ENCODE assay signal across 12 cellular contexts in the genomic region with DNA sequence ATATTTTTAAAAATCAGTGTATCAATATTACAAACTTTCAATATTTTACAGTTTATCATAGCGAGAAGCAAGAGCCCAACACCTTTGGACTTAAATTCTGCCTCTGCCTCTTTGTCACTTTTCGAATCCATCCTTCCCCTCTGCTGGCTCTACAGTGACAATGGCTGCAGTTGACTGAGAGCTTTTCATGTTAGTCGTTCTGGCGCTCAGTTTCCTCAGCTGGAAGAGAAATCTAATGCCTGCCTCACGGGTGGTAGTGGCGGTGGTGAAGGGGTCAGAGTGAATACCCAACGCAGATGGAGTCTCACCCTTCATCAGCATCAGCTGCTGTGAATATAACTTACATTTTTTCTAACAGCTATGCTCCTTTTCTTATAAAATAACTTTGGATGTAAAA.
"Had no signal": no experiment of that assay in that cellular context is flagged by ENCODE, and none has a peak within 500 bp of the region (broad histone marks: within the 10 kb centered on the region; RNA-seq: fewer than 3 reads in every experiment).

No MANE protein-coding gene starts in this region.

- H3K27me3 ChIP-seq: adrenal gland, right atrium auricular region, suprapubic skin, transverse colon had no signal

- H3K9me3 ChIP-seq: adrenal gland, prostate gland, right atrium auricular region, suprapubic skin, transverse colon had no signal

- H3K4me3 ChIP-seq: adrenal gland, prostate gland, right atrium auricular region, suprapubic skin, transverse colon had no signal

- H3K27ac ChIP-seq: adrenal gland, prostate gland, right atrium auricular region, suprapubic skin, transverse colon, VCaP had no signal

- DNase-seq: activated CD4-positive, alpha-beta T cell treated with anti-CD3 and anti-CD28 coated beads for 1 hour; activated CD4-positive, alpha-beta T cell treated with anti-CD3 and anti-CD28 coated beads, Interleukin-2, amount 50 U/mL, for 4 hours; activated gamma-delta T cell treated with Interleukin-2 at 50 U/mL for 16 hours; effector memory CD4-positive, alpha-beta T cell; left cardiac atrium; T-helper 17 cell had no signal

- H3K4me1 ChIP-seq: adrenal gland, prostate gland, right atrium auricular region, transverse colon had no signal

- H3K36me3 ChIP-seq: adrenal gland, prostate gland, right atrium auricular region, suprapubic skin, transverse colon had no signal
